ENCODE assay signal across 12 cellular contexts in genomic region chr9:37200572-37201005, GRCh38.
DNase-seq lines count a peak whose midpoint lies in the region; ATAC-seq and TF ChIP-seq lines count a peak whose summit lies in the region.
"Had no signal": no experiment of that assay in that cellular context is flagged by ENCODE, and none has a peak within 500 bp of the region (broad histone marks: within the 10 kb centered on the region; RNA-seq: fewer than 3 reads in every experiment).

No MANE protein-coding gene starts in this region.

- DNase-seq in EL: peak; percentile 65
- DNase-seq in M059J (ENCODE audit: low read depth): peak; percentile 81
- DNase-seq in mesothelial cell of epicardium (ENCODE audit: low spot score in 2 of 2, unreplicated experiment in 2 of 2): no peak
- no peak for DNase-seq in iPS-NIHi7 (ENCODE audit: extremely low spot score)
- no peak for DNase-seq in NCI-H1092 (lab: John Stamatoyannopoulos, UW)
- no peak for DNase-seq in thyroid gland
- DNase-seq: activated CD8-positive, alpha-beta memory T cell treated with anti-CD3 and anti-CD28 coated beads for 24 hours; NCI-H526 had no signal

- no peaks in the 10 kb centered on the region for H3K9me3 Mint-ChIP-seq in activated naive CD8-positive, alpha-beta T cell (ENCODE audit: low read depth)
- H3K9me3 Mint-ChIP-seq in mesothelial cell of epicardium: peaks cover 18% of the 10 kb centered on the region

- H3K27ac Mint-ChIP-seq in activated naive CD8-positive, alpha-beta T cell: peak overlapping the region; percentile 88
- peak overlapping the region; percentile 52 for H3K27ac Mint-ChIP-seq in mesothelial cell of epicardium

- TF ChIP-seq CTCF in mesothelial cell of epicardium (IDR thresholded peaks at IDR 0.05; ENCODE audit: unreplicated experiment) (no peak), thyroid gland (IDR thresholded peaks at IDR 0.05) (no peak)

- peaks cover 5 to 14% of the 10 kb centered on the region in 2 donors for H3K4me1 ChIP-seq in thyroid gland

- no peak for ATAC-seq in GM21423 (IDR thresholded peaks at IDR 0.05; ENCODE audit: unreplicated experiment)

- H3K4me3 ChIP-seq in thyroid gland (replicated peaks in 1 of 3): no peak overlapping the region
- H3K4me3 ChIP-seq: esophagus muscularis mucosa had no signal

- TF ChIP-seq POLR2A in thyroid gland (IDR thresholded peaks at IDR 0.05): no peak

- no peaks in the 10 kb centered on the region for H3K27me3 Mint-ChIP-seq in activated naive CD8-positive, alpha-beta T cell
- H3K27me3 Mint-ChIP-seq in mesothelial cell of epicardium (ENCODE audit: low read depth): no peaks in the 10 kb centered on the region

- H3K36me3 ChIP-seq in thyroid gland: no peaks in the 10 kb centered on the region
- H3K36me3 ChIP-seq: neutrophil had no signal

- no peaks in the 10 kb centered on the region for H3K9me3 ChIP-seq in thyroid gland
- H3K9me3 ChIP-seq: neutrophil had no signal

- intact Hi-C loops in thyroid gland (cut with DNase I): no loop called here

- H3K4me1 Mint-ChIP-seq in activated naive CD8-positive, alpha-beta T cell (ENCODE audit: low read depth): peaks cover 60% of the 10 kb centered on the region
- peaks cover 30% of the 10 kb centered on the region for H3K4me1 Mint-ChIP-seq in mesothelial cell of epicardium

- H3K27me3 ChIP-seq in thyroid gland: no peaks in the 10 kb centered on the region
- H3K27me3 ChIP-seq: esophagus muscularis mucosa, neutrophil had no signal

- WGBS in thyroid gland, 2 donors: 97 to 98% methylated on average over 1 of the region's 1 CpG

- H3K27ac ChIP-seq in thyroid gland: no peak overlapping the region
- H3K27ac ChIP-seq: esophagus muscularis mucosa, neutrophil had no signal

- peaks cover 36% of the 10 kb centered on the region for H3K36me3 Mint-ChIP-seq in activated naive CD8-positive, alpha-beta T cell
- peaks cover 23% of the 10 kb centered on the region for H3K36me3 Mint-ChIP-seq in mesothelial cell of epicardium

- H3K4me3 Mint-ChIP-seq in activated naive CD8-positive, alpha-beta T cell: peak overlapping the region; percentile 54
- H3K4me3 Mint-ChIP-seq in mesothelial cell of epicardium: no peak overlapping the region

Comparison
In these comparisons a context has a peak if more than half of its experiments do, and no peak if none do; other contexts are left out.
1. DNase-seq: peak in EL (single experiment) and M059J (single experiment); none in mesothelial cell of epicardium (0 of 2), iPS-NIHi7 (single experiment), NCI-H1092 (single experiment) and thyroid gland (0 of 2).